In genomic region chr13:45189077-45189476, GRCh38 we compare ENCODE assay signal across 16 cellular contexts. TPM values are rescaled to one million over a fixed set of nuclear protein-coding genes. Genes with fewer than 3 reads are reported as not detected.
"Had no signal": no experiment of that assay in that cellular context is flagged by ENCODE, and none has a peak within 500 bp of the region (broad histone marks: within the 10 kb centered on the region; RNA-seq: fewer than 3 reads in every experiment).

No MANE protein-coding gene starts in this region.

RNA-seq across cellular contexts. Expression of gene KCTD4, which starts 11.8 kb away (rescaled TPM):
- total RNA-seq: activated CD4-positive, alpha-beta memory T cell treated with anti-CD3 and anti-CD28 coated beads for 36 hours; activated CD4-positive, alpha-beta T cell treated with anti-CD3 and anti-CD28 coated beads for 36 hours; activated CD4-positive, alpha-beta T cell treated with anti-CD3 and anti-CD28 coated beads, Interleukin-2, amount 10 ng/mL, durations not matched to agents 24 days and 14 days; activated CD8-positive, alpha-beta memory T cell treated with anti-CD3 and anti-CD28 coated beads for 36 hours; activated CD8-positive, alpha-beta memory T cell treated with anti-CD3 and anti-CD28 coated beads, Interleukin-2, amount 10 ng/mL, durations not matched to agents 7 days and 5 days; activated CD8-positive, alpha-beta T cell treated with anti-CD3 and anti-CD28 coated beads, Interleukin-2, amount 10 ng/mL, durations not matched to agents 7 days and 5 days; activated naive CD4-positive, alpha-beta T cell treated with anti-CD3 and anti-CD28 coated beads for 36 hours; activated naive CD8-positive, alpha-beta T cell treated with anti-CD3 and anti-CD28 coated beads for 36 hours; activated T-helper 1 cell treated with anti-CD3 and anti-CD28 coated beads, Interleukin-12 subunit alpha, Interleukin-12 subunit beta, Interleukin-2, Interleukin-4 antibody, amounts not matched to agents 30 ng/mL and 10 ng/mL and 1 ng/mL, durations not matched to agents 14 hours and 24 hours and 36 hours; activated T-helper 2 cell treated with anti-CD3 and anti-CD28 coated beads, Interferon-gamma antibody, Interleukin-2, Interleukin-4, amounts not matched to agents 10 μg/mL and 5 μg/mL and 100 μg/mL, durations not matched to agents 14 hours and 24 hours and 36 hours; adrenal gland; cardiac muscle cell; dermis microvascular lymphatic vessel endothelial cell; endothelial cell of umbilical vein; esophagus mucosa; gastrocnemius medialis had no signal
- polyA plus RNA-seq: cardiac muscle cell, endothelial cell of umbilical vein had no signal
